ENCODE assay signal across 8 cellular contexts in the genomic region with DNA sequence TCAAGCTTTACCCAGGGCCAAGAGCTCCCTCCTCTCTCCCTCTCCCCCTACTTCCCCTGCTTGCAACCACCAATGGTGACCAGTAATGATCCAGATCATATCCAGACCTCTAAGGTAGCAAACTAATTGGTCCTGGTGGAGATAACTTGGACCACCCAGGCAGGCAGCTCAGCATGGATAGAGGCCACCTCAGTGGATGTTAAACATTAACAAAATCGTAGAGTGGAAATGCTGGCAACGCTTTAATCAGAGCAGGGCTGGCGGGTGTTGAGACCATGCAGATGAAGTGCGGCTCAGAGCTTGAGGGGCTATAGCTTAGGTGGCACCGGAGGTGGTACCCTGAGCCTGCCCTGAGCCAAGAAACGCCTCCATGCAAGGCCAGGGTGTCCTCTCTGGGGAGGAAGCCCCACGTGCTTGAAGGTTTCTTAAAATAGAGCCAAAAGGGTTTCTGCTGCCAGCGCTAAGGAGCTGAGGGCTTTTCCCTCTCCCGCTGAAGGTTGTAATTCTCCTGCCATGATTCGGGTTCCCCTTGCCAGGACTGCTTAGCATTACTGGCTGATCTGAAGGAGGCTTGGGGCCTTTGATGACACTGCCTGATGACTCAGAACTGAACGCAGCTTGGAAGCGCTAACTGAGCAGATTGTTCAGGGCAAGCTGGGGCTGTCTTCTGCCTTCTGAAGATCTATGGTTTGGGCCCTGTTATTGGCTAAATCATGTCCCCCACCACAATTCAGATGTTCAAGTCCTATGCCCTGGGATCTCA.
DNase-seq lines count a peak whose midpoint lies in the region; ATAC-seq and TF ChIP-seq lines count a peak whose summit lies in the region.

No MANE protein-coding gene starts in this region.

- no TSS peak for BruUV-seq in mammary epithelial cell (replicated peaks; lab: Mats Ljungman, UMichigan)

- dilution Hi-C loops in mammary epithelial cell (cut with HindIII; ENCODE audit: low sequenced_read_pairs) = no loop called here

- peaks cover 14% of the 10 kb centered on the region for H3K9me3 Mint-ChIP-seq in nephron

- H3K4me1 Mint-ChIP-seq in nephron = peaks cover 13% of the 10 kb centered on the region

- H3K4me1 ChIP-seq in mammary epithelial cell (ENCODE audit: insufficient read depth, low read length) = no peaks in the 10 kb centered on the region

- peak; percentile 52 for DNase-seq in CD1c-positive myeloid dendritic cell (ENCODE audit: extremely low spot score)
- DNase-seq in mammary epithelial cell = peak; percentile 14
- DNase-seq in NCI-H2081 (lab: John Stamatoyannopoulos, UW) = no peak
- no peak for DNase-seq in erythroblast (lab: John Stamatoyannopoulos, UW)
- no peak for DNase-seq in NCI-H146 treated with DMSO at 0.1 percent for 48 hours (lab: John Stamatoyannopoulos, UW; ENCODE audit: unreplicated experiment)

- H3K9ac ChIP-seq in mammary epithelial cell (ENCODE audit: insufficient read depth, low read length) = no peak overlapping the region

- no peaks in the 10 kb centered on the region for H3K36me3 ChIP-seq in mammary epithelial cell (ENCODE audit: insufficient read depth, low read length)

- no peak overlapping the region for H3K27ac ChIP-seq in mammary epithelial cell (ENCODE audit: insufficient read depth, low read depth, low read length)

- H3K27ac Mint-ChIP-seq in nephron = peak overlapping the region in 2 of 3 experiments; percentile 53 to 84

- no peak overlapping the region for H3K4me3 ChIP-seq in mammary epithelial cell (replicated peaks in 1 of 3; ENCODE audit: insufficient read depth in 1 of 3, low read depth in 2 of 3, low read length in 3 of 3)

- no peaks in the 10 kb centered on the region for H3K79me2 ChIP-seq in mammary epithelial cell (ENCODE audit: insufficient read depth, low read length)

- intact Hi-C loops in mammary epithelial cell (cut with micrococcal nuclease) = no loop called here

- no peak overlapping the region for H3K4me3 Mint-ChIP-seq in nephron

- H3K4me2 ChIP-seq in mammary epithelial cell (ENCODE audit: insufficient read depth, low read depth, low read length) = no peak overlapping the region

- peak; percentile 45 for ATAC-seq in HG02678 (IDR thresholded peaks at IDR 0.05; ENCODE audit: unreplicated experiment)
- no peak for ATAC-seq in GM18505 (IDR thresholded peaks at IDR 0.05; ENCODE audit: unreplicated experiment)

- WGBS in mammary epithelial cell (ENCODE audit: low coverage, missing lambda C conversion rate) = 41% methylated on average over 11 of the region's 12 CpGs

- in situ Hi-C loops in mammary epithelial cell (cut with MboI; ENCODE audit: low sequenced_read_pairs in 2 of 2) = no loop called here

- CTCF ChIA-PET in mammary epithelial cell (lab: Charles Lee; ENCODE audit: low non-redundant PET) = no interaction called here

- peaks cover 8% of the 10 kb centered on the region for H3K27me3 Mint-ChIP-seq in nephron (ENCODE audit: low read depth)

- peaks cover 5% of the 10 kb centered on the region for H3K27me3 ChIP-seq in mammary epithelial cell (ENCODE audit: insufficient read depth, low read length)

- no peak overlapping the region for H2AFZ ChIP-seq in mammary epithelial cell (ENCODE audit: low read depth, low read length)

- H3K9me3 ChIP-seq in mammary epithelial cell (replicated peaks; ENCODE audit: insufficient read depth, low read length) = no peaks in the 10 kb centered on the region

- no peaks in the 10 kb centered on the region for H4K20me1 ChIP-seq in mammary epithelial cell (ENCODE audit: insufficient read depth, low read length)

- TF ChIP-seq POLR2A in erythroblast (IDR thresholded peaks at IDR 0.05; ENCODE audit: low read length) = no peak
- no peak for TF ChIP-seq POLR2A in GM18505 (IDR thresholded peaks at IDR 0.05; ENCODE audit: borderline replicate concordance, extremely low read depth, insufficient read depth, insufficient read length)

- no peaks in the 10 kb centered on the region for H3K36me3 Mint-ChIP-seq in nephron (ENCODE audit: low read depth)

- TF ChIP-seq CTCF in mammary epithelial cell (conservative IDR thresholded peaks at IDR 0.05 in 1 of 2, IDR thresholded peaks at IDR 0.05 in 1 of 2; ENCODE audit: extremely low read depth in 1 of 2, insufficient read depth in 1 of 2, low read depth in 1 of 2, low read length in 2 of 2) (no peak), nephron (IDR thresholded peaks at IDR 0.05; ENCODE audit: unreplicated experiment in 3 of 3) (no peak)

Comparison
In these comparisons a context has a peak if more than half of its experiments do, and no peak if none do; other contexts are left out.
1. DNase-seq: peak in CD1c-positive myeloid dendritic cell (single experiment) and mammary epithelial cell (single experiment); none in NCI-H2081 (0 of 2), erythroblast (0 of 2) and NCI-H146 treated with DMSO at 0.1 percent for 48 hours (single experiment).